Comparison of ENCODE assay signal across 8 cellular contexts in genomic region chr3:31567036-31567435, GRCh38. TPM values are rescaled to one million over a fixed set of nuclear protein-coding genes. Genes with fewer than 3 reads are reported as not detected.
DNase-seq lines count a peak whose midpoint lies in the region; ATAC-seq and TF ChIP-seq lines count a peak whose summit lies in the region.

No MANE protein-coding gene starts in this region.

- H3K4me3 Mint-ChIP-seq in activated T-cell treated with anti-CD3 and anti-CD28 coated beads, Interleukin-2, amount 50 U/mL, for 72 hours = peak overlapping the region in 1 of 2 donors; percentile 5
- H3K4me3 Mint-ChIP-seq in chondrocyte (ENCODE audit: unreplicated experiment) = no peak overlapping the region
- H3K4me3 Mint-ChIP-seq in CD14-positive monocyte = no peak overlapping the region

- H3K36me3 Mint-ChIP-seq in activated T-cell treated with anti-CD3 and anti-CD28 coated beads, Interleukin-2, amount 50 U/mL, for 72 hours (ENCODE audit: insufficient read depth in 2 of 2) = peaks cover 0 to 2% of the 10 kb centered on the region in 2 donors
- no peaks in the 10 kb centered on the region for H3K36me3 Mint-ChIP-seq in chondrocyte (ENCODE audit: low read depth)
- no peaks in the 10 kb centered on the region for H3K36me3 Mint-ChIP-seq in CD14-positive monocyte

- H3K4me3 ChIP-seq in retinal pigment epithelial cell (ENCODE audit: low read length) = no peak overlapping the region

- ATAC-seq in activated T-cell treated with anti-CD3 and anti-CD28 coated beads, Interleukin-2, amount 50 U/mL, for 72 hours (replicated peaks in 1 of 2) = peak; percentile 51 to 57
- ATAC-seq in HG03354 (IDR thresholded peaks at IDR 0.05; ENCODE audit: poor library complexity, severe bottlenecking, unreplicated experiment) = peak; percentile 73

- intact Hi-C loops in CD14-positive monocyte (cut with micrococcal nuclease) = no loop called here

- H3K27me3 Mint-ChIP-seq in activated T-cell treated with anti-CD3 and anti-CD28 coated beads, Interleukin-2, amount 50 U/mL, for 72 hours (ENCODE audit: low read depth) = no peaks in the 10 kb centered on the region
- H3K27me3 Mint-ChIP-seq in chondrocyte (ENCODE audit: low read depth) (no peaks in the 10 kb centered on the region), CD14-positive monocyte (ENCODE audit: low read depth in 3 of 3) (peaks cover 0 to 1% (median 0%) of the 10 kb centered on the region in 3 donors)

- H3K27ac Mint-ChIP-seq in activated T-cell treated with anti-CD3 and anti-CD28 coated beads, Interleukin-2, amount 50 U/mL, for 72 hours = peak overlapping the region; percentile 16
- H3K27ac Mint-ChIP-seq in chondrocyte (ENCODE audit: unreplicated experiment) = no peak overlapping the region
- peak overlapping the region in 3 of 7 donors; percentile 25 to 70 (median 52) for H3K27ac Mint-ChIP-seq in CD14-positive monocyte

- H3K9me3 Mint-ChIP-seq in activated T-cell treated with anti-CD3 and anti-CD28 coated beads, Interleukin-2, amount 50 U/mL, for 72 hours = no peaks in the 10 kb centered on the region
- H3K9me3 Mint-ChIP-seq in chondrocyte (ENCODE audit: low read depth) (no peaks in the 10 kb centered on the region), CD14-positive monocyte (no peaks in the 10 kb centered on the region)

- TF ChIP-seq CTCF in chondrocyte (IDR thresholded peaks at IDR 0.05) (peak; percentile 61), retinal pigment epithelial cell (conservative IDR thresholded peaks at IDR 0.05; ENCODE audit: low read depth, low read length) (peak; percentile 51), CD14-positive monocyte (IDR thresholded peaks at IDR 0.05) (no peak)

- peaks cover 88% of the 10 kb centered on the region for H3K4me1 Mint-ChIP-seq in activated T-cell treated with anti-CD3 and anti-CD28 coated beads, Interleukin-2, amount 50 U/mL, for 72 hours (ENCODE audit: low read depth)
- H3K4me1 Mint-ChIP-seq in chondrocyte (ENCODE audit: low read depth) (peaks cover 31% of the 10 kb centered on the region), CD14-positive monocyte (peaks cover 49% of the 10 kb centered on the region)

- DNase-seq in activated T-cell treated with anti-CD3 and anti-CD28 coated beads, Interleukin-2, amount 50 U/mL, for 72 hours = peak in 1 of 2 donors; percentile 26
- DNase-seq in activated T-cell treated with anti-CD3 and anti-CD28 coated beads for 4 hours (no peak), chondrocyte (ENCODE audit: low spot score) (no peak), retinal pigment epithelial cell (ENCODE audit: low read depth) (no peak), CD14-positive monocyte (ENCODE audit: low spot score) (no peak), KG1 (lab: John Stamatoyannopoulos, UW) (no peak), COR-L47 (lab: John Stamatoyannopoulos, UW) (no peak)

RNA-seq across cellular contexts. Expression of gene STT3B, which starts 34.3 kb away (rescaled TPM):
- total RNA-seq in activated T-cell treated with anti-CD3 and anti-CD28 coated beads, Interleukin-2, amount 50 U/mL, for 72 hours = 100 to 1,000 TPM; 100 to 119 TPM
- total RNA-seq in chondrocyte = 113 to 119 TPM (median 118 TPM) in 3 replicates
- polyA plus RNA-seq in CD14-positive monocyte = 10 to 100 TPM; 86.3 to 97.0 TPM
